Comparison of ENCODE assay signal across 8 cellular contexts in the genomic region with DNA sequence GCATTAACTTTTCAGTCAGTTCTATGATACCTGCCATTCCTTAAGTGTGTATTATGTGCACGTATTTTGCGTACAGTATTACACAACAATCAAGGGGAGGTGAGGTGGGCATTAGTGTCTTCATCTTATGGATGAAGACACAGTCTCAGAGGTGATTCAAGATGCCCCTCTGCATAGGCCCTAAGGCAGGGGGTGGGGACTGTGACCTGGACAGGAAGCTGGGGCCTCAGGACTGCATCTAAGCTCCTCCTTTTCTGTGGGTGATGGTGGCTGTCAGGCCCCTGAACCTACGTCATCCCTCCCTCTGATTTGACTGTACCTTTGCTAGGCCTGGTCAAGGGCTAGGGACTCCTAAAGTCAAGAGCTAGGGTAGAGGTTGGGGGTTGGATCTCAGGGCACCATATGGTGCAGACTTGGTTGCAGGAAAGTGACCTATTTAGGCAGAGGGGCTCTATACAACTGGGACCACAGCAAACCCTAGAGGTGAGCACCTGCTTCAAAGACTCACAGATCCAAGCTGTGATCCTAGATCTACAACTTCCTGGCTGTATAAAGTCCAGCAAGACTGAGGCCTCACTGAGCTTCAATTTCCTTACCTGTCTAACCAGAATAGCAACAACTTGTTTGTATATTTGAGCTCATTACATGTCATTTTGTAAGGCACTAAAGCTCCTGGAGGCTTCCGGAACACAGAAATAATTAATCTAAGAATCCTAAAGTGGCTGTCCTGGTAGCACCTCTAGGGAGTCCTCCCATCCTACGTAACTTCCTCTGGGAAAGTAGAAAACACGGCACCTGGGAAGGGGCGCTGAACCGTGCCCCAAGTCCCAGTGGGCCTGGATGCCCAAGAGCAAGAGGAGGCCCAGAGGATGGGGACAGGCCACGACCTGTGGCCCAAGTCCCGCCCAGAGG. TPM values are rescaled to one million over a fixed set of nuclear protein-coding genes. Genes with fewer than 3 reads are reported as not detected.
DNase-seq lines count a peak whose midpoint lies in the region; ATAC-seq and TF ChIP-seq lines count a peak whose summit lies in the region.

No MANE protein-coding gene starts in this region.

- H4K20me1 ChIP-seq in DOHH2 (ENCODE audit: control insufficient read depth, insufficient read depth, low read depth, low read length) (peaks cover 9% of the 10 kb centered on the region; the same call in 1 of the 2 replicates), Karpas-422 (ENCODE audit: insufficient read depth, low read depth, low read length) (peaks cover 22% of the 10 kb centered on the region; the same call in 1 of the 2 replicates)

- TF ChIP-seq CTCF in DOHH2 (IDR thresholded peaks at IDR 0.05; ENCODE audit: low read depth, low read length, poor library complexity, severe bottlenecking) = no peak
- no peak for TF ChIP-seq CTCF in brain microvascular endothelial cell (IDR thresholded peaks at IDR 0.05; ENCODE audit: low read depth, low read length, missing control alignments)

- H3K79me2 ChIP-seq in DOHH2 (ENCODE audit: control insufficient read depth, low read length) (peaks cover 38% of the 10 kb centered on the region), Karpas-422 (ENCODE audit: low read length) (peaks cover 38% of the 10 kb centered on the region)

- WGBS in mesodermal cell (ENCODE audit: insufficient coverage in 2 of 2), 2 experiments = 73 to 77% methylated on average over 7 to 8 of the region's 10 CpGs

- H3K4me2 ChIP-seq in DOHH2 (ENCODE audit: low read length) (peak overlapping the region; percentile 92), Karpas-422 (ENCODE audit: low read depth, low read length, poor library complexity, severe bottlenecking) (peak overlapping the region; percentile 69)

- H3K27me3 ChIP-seq in DOHH2 (ENCODE audit: control insufficient read depth, low read length) (no peaks in the 10 kb centered on the region), Karpas-422 (ENCODE audit: low read length) (no peaks in the 10 kb centered on the region), brain microvascular endothelial cell (replicated peaks) (no peaks in the 10 kb centered on the region)

- H3K9me3 ChIP-seq in DOHH2 (ENCODE audit: control insufficient read depth, insufficient read depth, low read length) (no peaks in the 10 kb centered on the region), Karpas-422 (ENCODE audit: low read length) (no peaks in the 10 kb centered on the region), mesodermal cell (ENCODE audit: control insufficient read depth, low read length) (no peaks in the 10 kb centered on the region)

- H2AFZ ChIP-seq in Karpas-422 (ENCODE audit: low read length) = peak overlapping the region; percentile 90

- ATAC-seq in GM21381 (IDR thresholded peaks at IDR 0.05; ENCODE audit: unreplicated experiment) (peak; percentile 39), HG02970 (IDR thresholded peaks at IDR 0.05; ENCODE audit: low FRiP score, unreplicated experiment) (no peak), esophagus mucosa (no peak)

- H3F3A ChIP-seq in DOHH2 (ENCODE audit: control insufficient read depth, insufficient read depth) = no peaks in the 10 kb centered on the region

- H3K4me3 ChIP-seq in DOHH2 (ENCODE audit: low read length) = peak overlapping the region; percentile 88
- H3K4me3 ChIP-seq in Karpas-422 (ENCODE audit: low read length) = peak overlapping the region; percentile 78
- H3K4me3 ChIP-seq in brain microvascular endothelial cell (ENCODE audit: low read depth, low read length) = peak overlapping the region; percentile 76
- peak overlapping the region; percentile 87 for H3K4me3 ChIP-seq in mesodermal cell (ENCODE audit: extremely low read depth, insufficient read depth, low read length, poor library complexity, severe bottlenecking)

- H3K4me1 ChIP-seq in DOHH2 (ENCODE audit: control insufficient read depth, low read length) (peaks cover 28% of the 10 kb centered on the region), Karpas-422 (ENCODE audit: low read length) (peaks cover 37% of the 10 kb centered on the region), mesodermal cell (ENCODE audit: control insufficient read depth, insufficient read depth, low read length, poor library complexity, severe bottlenecking) (peaks cover 55% of the 10 kb centered on the region)

- H3K27ac ChIP-seq in DOHH2 (ENCODE audit: low read depth, low read length) (peak overlapping the region; percentile 58), Karpas-422 (ENCODE audit: low read length) (peak overlapping the region; percentile 85), brain microvascular endothelial cell (no peak overlapping the region), mesodermal cell (ENCODE audit: low read depth, low read length, severe bottlenecking) (peak overlapping the region; percentile 91)

- DNase-seq in Karpas-422 (peak; percentile 88), brain microvascular endothelial cell (no peak), NCI-H1105 (lab: John Stamatoyannopoulos, UW) (no peak)

- peak overlapping the region; percentile 89 for H3K9ac ChIP-seq in Karpas-422 (ENCODE audit: low read length)

- H3K36me3 ChIP-seq in DOHH2 (ENCODE audit: control insufficient read depth, low read length) = peaks cover 8% of the 10 kb centered on the region
- no peaks in the 10 kb centered on the region for H3K36me3 ChIP-seq in Karpas-422 (ENCODE audit: insufficient read depth, low read length)
- no peaks in the 10 kb centered on the region for H3K36me3 ChIP-seq in brain microvascular endothelial cell (replicated peaks)
- H3K36me3 ChIP-seq in mesodermal cell (ENCODE audit: control insufficient read depth, insufficient read depth, low read length) = peaks cover 15% of the 10 kb centered on the region

- in situ Hi-C loops in brain microvascular endothelial cell (cut with HindIII; ENCODE audit: low pct_ligation_motif_present, low sequenced_read_pairs) = no loop called here

- no peaks in the 10 kb centered on the region for H3K9me2 ChIP-seq in DOHH2 (replicated peaks; ENCODE audit: control insufficient read depth, low read length)
- no peaks in the 10 kb centered on the region for H3K9me2 ChIP-seq in Karpas-422 (replicated peaks; ENCODE audit: insufficient read depth, low read length)

RNA-seq across cellular contexts. Expression of a gene that starts 39.1 kb away (rescaled TPM):
- total RNA-seq in Karpas-422 (2014; rRNA removed; shearing (Covaris generic); ENCODE audit: low replicate concordance) = 54.6 and 86.5 TPM in 2 replicates
- polyA plus RNA-seq in mesodermal cell (2013, experiment 1 of 2) = 124 TPM
- 105 TPM for polyA plus RNA-seq in mesodermal cell (2013, experiment 2 of 2)
- 133 TPM for total RNA-seq in esophagus mucosa
